ENCODE assay signal across 30 cellular contexts in genomic region chr20:2164966-2165365, GRCh38.
"Had no signal": no experiment of that assay in that cellular context is flagged by ENCODE, and none has a peak within 500 bp of the region (broad histone marks: within the 10 kb centered on the region; RNA-seq: fewer than 3 reads in every experiment).

No MANE protein-coding gene starts in this region.

- H3K4me1 ChIP-seq: ascending aorta, body of pancreas had no signal

- H3K4me3 Mint-ChIP-seq: activated CD4-positive, alpha-beta memory T cell treated with anti-CD3 and anti-CD28 coated beads, Interleukin-2, amount 10 ng/mL, durations not matched to agents 7 days and 5 days; activated CD4-positive, alpha-beta T cell treated with anti-CD3 and anti-CD28 coated beads for 36 hours; activated naive CD8-positive, alpha-beta T cell treated with anti-CD3 and anti-CD28 coated beads, Interleukin-2, amount 50 U/mL, for 24 hours; T-cell had no signal

- ATAC-seq: activated CD4-positive, alpha-beta T cell treated with anti-CD3 and anti-CD28 coated beads for 36 hours; activated naive CD4-positive, alpha-beta T cell treated with anti-CD3 and anti-CD28 coated beads, Interleukin-2, amount 50 U/mL, for 72 hours; activated naive CD8-positive, alpha-beta T cell treated with anti-CD3 and anti-CD28 coated beads, Interleukin-2, amount 50 U/mL, for 24 hours; body of pancreas; Panc1; Right ventricle myocardium inferior; T-cell had no signal

- H3K27me3 ChIP-seq: ascending aorta, body of pancreas had no signal

- H3K27ac ChIP-seq: ascending aorta, body of pancreas, SK-N-MC, VCaP had no signal

- H3K27me3 Mint-ChIP-seq: activated CD4-positive, alpha-beta memory T cell treated with anti-CD3 and anti-CD28 coated beads, Interleukin-2, amount 10 ng/mL, durations not matched to agents 7 days and 5 days; activated CD4-positive, alpha-beta T cell treated with anti-CD3 and anti-CD28 coated beads for 36 hours; activated naive CD8-positive, alpha-beta T cell treated with anti-CD3 and anti-CD28 coated beads, Interleukin-2, amount 50 U/mL, for 24 hours; T-cell had no signal

- H3K9me3 Mint-ChIP-seq: activated CD4-positive, alpha-beta memory T cell treated with anti-CD3 and anti-CD28 coated beads, Interleukin-2, amount 10 ng/mL, durations not matched to agents 7 days and 5 days; activated naive CD4-positive, alpha-beta T cell treated with anti-CD3 and anti-CD28 coated beads, Interleukin-2, amount 50 U/mL, for 72 hours; activated naive CD8-positive, alpha-beta T cell treated with anti-CD3 and anti-CD28 coated beads, Interleukin-2, amount 50 U/mL, for 24 hours; T-cell had no signal

- H3K9me3 ChIP-seq: ascending aorta, body of pancreas had no signal

- H3K4me1 Mint-ChIP-seq: activated CD4-positive, alpha-beta memory T cell treated with anti-CD3 and anti-CD28 coated beads, Interleukin-2, amount 10 ng/mL, durations not matched to agents 7 days and 5 days; activated CD4-positive, alpha-beta T cell treated with anti-CD3 and anti-CD28 coated beads for 36 hours; activated naive CD8-positive, alpha-beta T cell treated with anti-CD3 and anti-CD28 coated beads, Interleukin-2, amount 50 U/mL, for 24 hours; T-cell had no signal

- H3K36me3 Mint-ChIP-seq: activated naive CD4-positive, alpha-beta T cell treated with anti-CD3 and anti-CD28 coated beads, Interleukin-2, amount 50 U/mL, for 72 hours; T-cell had no signal

- DNase-seq: activated CD4-positive, alpha-beta memory T cell treated with anti-CD3 and anti-CD28 coated beads, Interleukin-2, amount 10 ng/mL, durations not matched to agents 7 days and 5 days; activated CD4-positive, alpha-beta T cell treated with anti-CD3 and anti-CD28 coated beads for 36 hours; activated CD4-positive, alpha-beta T cell treated with anti-CD3 and anti-CD28 coated beads, Interleukin-2, amount 50 U/mL, for 1 hour; activated CD4-positive, CD25-positive, alpha-beta regulatory T cell; activated CD8-positive, alpha-beta memory T cell treated with anti-CD3 and anti-CD28 coated beads, Interleukin-2, amount 50 U/mL, for 4 hours; activated naive CD4-positive, alpha-beta T cell treated with Interleukin-2 at 50 U/mL for 16 hours; activated naive CD8-positive, alpha-beta T cell treated with anti-CD3 and anti-CD28 coated beads, Interleukin-2, amount 50 U/mL, for 24 hours; amniotic stem cell; body of pancreas; central memory CD4-positive, alpha-beta T cell; Kasumi-1; NCI-H1105 treated with DMSO at 0.1 percent for 48 hours; NCI-H1436 treated with DMSO at 0.1 percent for 48 hours; NCI-H187; NCI-H2081; NCI-H2171 treated with DMSO at 0.1 percent for 48 hours; NCI-H510A treated with DMSO at 0.1 percent for 48 hours; NCI-H69; NK-92 treated with Interleukin-12 subunit alpha and Interleukin-12 subunit beta, amount 100 ng/mL, for 24 hours; OCI-M1; RPMI8226; T-cell; T-helper 2 cell; T1000 had no signal

- H3K27ac Mint-ChIP-seq: activated CD4-positive, alpha-beta memory T cell treated with anti-CD3 and anti-CD28 coated beads, Interleukin-2, amount 10 ng/mL, durations not matched to agents 7 days and 5 days; activated CD4-positive, alpha-beta T cell treated with anti-CD3 and anti-CD28 coated beads for 36 hours; activated naive CD4-positive, alpha-beta T cell treated with anti-CD3 and anti-CD28 coated beads, Interleukin-2, amount 50 U/mL, for 72 hours; activated naive CD8-positive, alpha-beta T cell treated with anti-CD3 and anti-CD28 coated beads, Interleukin-2, amount 50 U/mL, for 24 hours; T-cell had no signal
